In genomic region chr12:54370218-54370730, GRCh38 we compare ENCODE assay signal across 8 cellular contexts. TPM values are rescaled to one million over a fixed set of nuclear protein-coding genes. Genes with fewer than 3 reads are reported as not detected.
DNase-seq lines count a peak whose midpoint lies in the region; ATAC-seq, FAIRE-seq and TF ChIP-seq lines count a peak whose summit lies in the region.

No MANE protein-coding gene starts in this region.

- H3K9me3 ChIP-seq in small intestine (ENCODE audit: control insufficient read depth, low read depth): no peaks in the 10 kb centered on the region

- TF ChIP-seq CTCF in GM12873 (IDR thresholded peaks at IDR 0.05; ENCODE audit: insufficient read depth, low read depth, low read length, missing control alignments) (peak; percentile 79), bronchial epithelial cell (IDR thresholded peaks at IDR 0.05; ENCODE audit: insufficient read depth, low read length, severe bottlenecking) (peak; percentile 96)

- H3K36me3 ChIP-seq in bronchial epithelial cell (ENCODE audit: control insufficient read depth, insufficient read depth, low read length) (peaks cover 34% of the 10 kb centered on the region), small intestine (ENCODE audit: control insufficient read depth in 2 of 2, insufficient read depth in 2 of 2, low read length in 2 of 2) (no peaks in the 10 kb centered on the region)

- H3K27me3 ChIP-seq in bronchial epithelial cell (ENCODE audit: control insufficient read depth, insufficient read depth, low read length): no peaks in the 10 kb centered on the region
- no peaks in the 10 kb centered on the region for H3K27me3 ChIP-seq in small intestine (ENCODE audit: control insufficient read depth in 2 of 2, insufficient read depth in 2 of 2, low read length in 2 of 2)

- no peak for ATAC-seq in GM18909 (IDR thresholded peaks at IDR 0.05; ENCODE audit: poor library complexity, unreplicated experiment)
- no peak for ATAC-seq in HG02571 (IDR thresholded peaks at IDR 0.05; ENCODE audit: unreplicated experiment)
- ATAC-seq in HG03139 (IDR thresholded peaks at IDR 0.05; ENCODE audit: unreplicated experiment): no peak

- no peak overlapping the region for H3K4me3 ChIP-seq in bronchial epithelial cell (ENCODE audit: low read depth, low read length)
- peak overlapping the region in 1 of 2 donors; percentile 38 for H3K4me3 ChIP-seq in small intestine (ENCODE audit: low read depth in 1 of 2, low read length in 2 of 2)

- 8 to 29% (median 21%) methylated on average over 31 to 39 of the region's 39 CpGs for WGBS in small intestine, 3 donors

- FAIRE-seq in bronchial epithelial cell (lab: Jason Lieb, UNC) (no peak), small intestine (lab: Jason Lieb, UNC) (no peak)

- H3K27ac ChIP-seq in small intestine (ENCODE audit: low read depth in 1 of 2, low read length in 1 of 2): no peak overlapping the region

- DNase-seq in NCI-H2227 (lab: John Stamatoyannopoulos, UW; ENCODE audit: unreplicated experiment) (peak; percentile 78), bronchial epithelial cell (ENCODE audit: low read depth) (peak; percentile 54), islet precursor cell (peak; percentile 96), small intestine (peak; percentile 64)

- H3K4me1 ChIP-seq in small intestine (ENCODE audit: control insufficient read depth in 2 of 2, insufficient read depth in 1 of 2, low read depth in 1 of 2, low read length in 1 of 2): peaks cover 0 to 3% of the 10 kb centered on the region in 2 donors

RNA-seq across cellular contexts. Expression of gene GPR84, which starts 6.0 kb away (rescaled TPM):
- total RNA-seq in bronchial epithelial cell: 0.13 TPM in 1 of 2 replicates, not detected in the other
- polyA plus RNA-seq in small intestine: under 1 TPM in 1 of 3 donors, not detected in 2; 0.33 TPM

RNA-seq across cellular contexts. Expression of gene ZNF385A, which starts 14.3 kb away (rescaled TPM):
- 5.3 and 7.6 TPM in 2 replicates for total RNA-seq in bronchial epithelial cell
- 1 to 10 TPM in 2 of 3 donors, under 1 TPM in 1; 0.45 to 9.7 (median 7.7) TPM for polyA plus RNA-seq in small intestine

RNA-seq across cellular contexts. Expression of gene COPZ1, which starts 45.3 kb away (rescaled TPM):
- 89.5 and 118 TPM in 2 replicates for total RNA-seq in bronchial epithelial cell
- 100 to 1,000 TPM; 114 to 140 (median 136) TPM for polyA plus RNA-seq in small intestine

RNA-seq across cellular contexts. Expression of gene ITGA5, which starts 48.8 kb away (rescaled TPM):
- 53.5 and 98.5 TPM in 2 replicates for total RNA-seq in bronchial epithelial cell
- polyA plus RNA-seq in small intestine: 10 to 100 TPM in 1 of 3 donors, 1 to 10 TPM in 2; 1.8 to 60.7 (median 3.0) TPM
